In genomic region chr20:64285579-64286427, GRCh38 we compare ENCODE assay signal across 8 cellular contexts. TPM values are rescaled to one million over a fixed set of nuclear protein-coding genes. Genes with fewer than 3 reads are reported as not detected.
DNase-seq lines count a peak whose midpoint lies in the region; ATAC-seq, FAIRE-seq and TF ChIP-seq lines count a peak whose summit lies in the region.
"Not testable (repeated sequence)": the region's sequence is repeated elsewhere in the genome, so short reads cannot be mapped to it uniquely, and the experiment has no call there.

No MANE protein-coding gene starts in this region.

- not testable (repeated sequence) for H3K9me3 Mint-ChIP-seq in activated CD8-positive, alpha-beta memory T cell treated with anti-CD3 and anti-CD28 coated beads, Interleukin-2, amount 10 ng/mL, durations not matched to agents 7 days and 5 days (ENCODE audit: low read depth)

- not testable (repeated sequence) for H2BK12ac ChIP-seq in H1 (ENCODE audit: low read depth, low read length)

- not testable (repeated sequence) for H3K4me1 ChIP-seq in OCI-LY1 (ENCODE audit: insufficient read depth, low read length, severe bottlenecking); H1 (replicated peaks in 1 of 4; ENCODE audit: control insufficient read depth in 3 of 4, insufficient read depth in 4 of 4, low read length in 3 of 4)

- not testable (repeated sequence) for H3K27ac ChIP-seq in OCI-LY1 (ENCODE audit: low read depth, low read length, poor library complexity, severe bottlenecking); H1 (ENCODE audit: low read depth, low read length)

- not testable (repeated sequence) for TF ChIP-seq POLR2A in H1 (IDR thresholded peaks at IDR 0.05; ENCODE audit: control extremely low read depth in 1 of 2, low read depth in 2 of 2, low read length in 2 of 2)

- peaks cover 11% of the 10 kb centered on the region for H3K27me3 Mint-ChIP-seq in activated CD8-positive, alpha-beta memory T cell treated with anti-CD3 and anti-CD28 coated beads, Interleukin-2, amount 10 ng/mL, durations not matched to agents 7 days and 5 days

- not testable (repeated sequence) for H3K27ac Mint-ChIP-seq in activated CD8-positive, alpha-beta memory T cell treated with anti-CD3 and anti-CD28 coated beads, Interleukin-2, amount 10 ng/mL, durations not matched to agents 7 days and 5 days

- H3K18ac ChIP-seq in H1 (ENCODE audit: extremely low read depth, low read length): not testable (repeated sequence)

- DNase-seq in DMS153 treated with DMSO at 0.1 percent for 48 hours (lab: John Stamatoyannopoulos, UW; ENCODE audit: unreplicated experiment): peak; percentile 4
- peak; percentile 95 for DNase-seq in activated CD8-positive, alpha-beta memory T cell treated with anti-CD3 and anti-CD28 coated beads, Interleukin-2, amount 10 ng/mL, durations not matched to agents 7 days and 5 days
- peak; percentile 46 to 92 for DNase-seq in H1 (ENCODE audit: low read depth in 1 of 2, low spot score in 2 of 2)
- peak; percentile 56 for DNase-seq in myocyte (ENCODE audit: low read depth)
- DNase-seq in stimulated activated CD8-positive, alpha-beta memory T cell treated with anti-CD3 and anti-CD28 coated beads, Interleukin-4, amount 100 ng/mL, for 4 hours (ENCODE audit: low read depth in 2 of 2, low spot score in 1 of 2): peak; percentile 11 to 45

- H3K9me2 ChIP-seq in OCI-LY1 (ENCODE audit: low read depth, low read length): not testable (repeated sequence)

- not testable (repeated sequence) for H4K91ac ChIP-seq in H1 (replicated peaks; ENCODE audit: insufficient read length, low read length)

- not testable (repeated sequence) for H2BK5ac ChIP-seq in H1 (ENCODE audit: low read depth, low read length)

- not testable (repeated sequence) for H3K56ac ChIP-seq in H1 (replicated peaks; ENCODE audit: insufficient read length, low read depth, low read length)

- not testable (repeated sequence) for H3K27me3 ChIP-seq in OCI-LY1 (ENCODE audit: insufficient read depth, low read length); H1 (replicated peaks in 1 of 4; ENCODE audit: control insufficient read depth in 3 of 4, extremely low read depth in 1 of 4, insufficient read depth in 3 of 4, low read length in 3 of 4)

- not testable (repeated sequence) for H2BK15ac ChIP-seq in H1 (ENCODE audit: low read length)

- not testable (repeated sequence) for TF ChIP-seq EP300 in H1 (IDR thresholded peaks at IDR 0.05; ENCODE audit: borderline replicate concordance in 1 of 2, low read depth in 2 of 2, low read length in 2 of 2)

- H4K8ac ChIP-seq in H1 (ENCODE audit: extremely low read depth, insufficient read depth, low read length): not testable (repeated sequence)

- H2AFZ ChIP-seq in OCI-LY1 (ENCODE audit: low read length); H1 (ENCODE audit: low read length): not testable (repeated sequence)

- H3F3A ChIP-seq in OCI-LY1 (ENCODE audit: insufficient read depth, low read length): not testable (repeated sequence)

- FAIRE-seq in H1 (lab: Jason Lieb, UNC): not testable (repeated sequence)

- TF ChIP-seq RAD21 in H1 (IDR thresholded peaks at IDR 0.05 in 1 of 2, conservative IDR thresholded peaks at IDR 0.05 in 1 of 2; ENCODE audit: low read depth in 2 of 2, low read length in 2 of 2): peak; percentile 60 to 68

- POLR2A ChIA-PET in H1 (lab: Charles Lee; ENCODE audit: partially characterized antibody): not testable (repeated sequence)

- not testable (repeated sequence) for H3K36me3 ChIP-seq in OCI-LY1 (ENCODE audit: insufficient read depth, low read length); H1 (ENCODE audit: control insufficient read depth in 2 of 4, insufficient read depth in 4 of 4, low read length in 3 of 4)

- CTCF ChIA-PET in activated CD8-positive, alpha-beta memory T cell treated with anti-CD3 and anti-CD28 coated beads, Interleukin-2, amount 10 ng/mL, durations not matched to agents 7 days and 5 days (lab: Charles Lee): interaction anchor here (0.8 to 2.4 kb wide), 13 partner anchors 8 to 249 kb away, joined by 3 to 19 read pairs (median 5); partner anchors contain the start of genes C20orf204, LKAAEAR1, OPRL1 and PCMTD2
- CTCF ChIA-PET in H1 (lab: Charles Lee; ENCODE audit: partially characterized antibody): interaction anchor here (1.0 to 1.8 kb wide), 5 partner anchors 33 to 170 kb away, joined by 4 to 7 read pairs (median 5); no protein-coding TSS in a partner anchor

- ATAC-seq in GM21447 (IDR thresholded peaks at IDR 0.05; ENCODE audit: unreplicated experiment) (peak; percentile 86), HG03565 (IDR thresholded peaks at IDR 0.05; ENCODE audit: unreplicated experiment) (peak; percentile 79)
- ATAC-seq in activated CD8-positive, alpha-beta memory T cell treated with anti-CD3 and anti-CD28 coated beads, Interleukin-2, amount 10 ng/mL, durations not matched to agents 7 days and 5 days: peak; percentile 89

- H3K23ac ChIP-seq in H1 (ENCODE audit: insufficient read length): not testable (repeated sequence)

- not testable (repeated sequence) for H2BK120ac ChIP-seq in H1 (replicated peaks; ENCODE audit: low read depth, low read length)

- H3K9ac ChIP-seq in OCI-LY1 (ENCODE audit: low read length); H1 (replicated peaks in 1 of 4; ENCODE audit: extremely low read depth in 1 of 4, low read depth in 3 of 4, low read length in 3 of 4): not testable (repeated sequence)

- H3K79me2 ChIP-seq in OCI-LY1 (ENCODE audit: insufficient read depth, low read length); H1 (ENCODE audit: control insufficient read depth in 1 of 2, insufficient read depth in 2 of 2, low read length in 2 of 2): not testable (repeated sequence)

- not testable (repeated sequence) for H4K5ac ChIP-seq in H1 (ENCODE audit: insufficient read length, low read depth, low read length)

- H3K4me1 Mint-ChIP-seq in activated CD8-positive, alpha-beta memory T cell treated with anti-CD3 and anti-CD28 coated beads, Interleukin-2, amount 10 ng/mL, durations not matched to agents 7 days and 5 days: not testable (repeated sequence)

- 68% methylated on average over 20 of the region's 44 CpGs; no CpG with 5 or more reads in 1 of the 2 experiments for WGBS in H1 (ENCODE audit: extremely low coverage in 1 of 2, insufficient coverage in 1 of 2, insufficient read length in 1 of 2, insufficient replicate concordance in 2 of 2, low coverage in 1 of 2, low lambda C conversion rate in 2 of 2, missing lambda C conversion rate in 1 of 2), 2 experiments

- H3K79me1 ChIP-seq in H1 (ENCODE audit: low read depth, low read length): not testable (repeated sequence)

- H3K23me2 ChIP-seq in H1 (ENCODE audit: low read depth, low read length): peaks cover 10% of the 10 kb centered on the region; the same call in 1 of the 2 replicates

- H3K36me3 Mint-ChIP-seq in activated CD8-positive, alpha-beta memory T cell treated with anti-CD3 and anti-CD28 coated beads, Interleukin-2, amount 10 ng/mL, durations not matched to agents 7 days and 5 days: not testable (repeated sequence)

- not testable (repeated sequence) for H3K14ac ChIP-seq in H1 (ENCODE audit: insufficient read length)

- not testable (repeated sequence) for H3K4me2 ChIP-seq in OCI-LY1 (ENCODE audit: low read length); H1 (ENCODE audit: insufficient read depth in 1 of 2, low read depth in 2 of 2, low read length in 2 of 2)

- H3K4me3 Mint-ChIP-seq in activated CD8-positive, alpha-beta memory T cell treated with anti-CD3 and anti-CD28 coated beads, Interleukin-2, amount 10 ng/mL, durations not matched to agents 7 days and 5 days: not testable (repeated sequence)

- not testable (repeated sequence) for H3K9me3 ChIP-seq in OCI-LY1 (ENCODE audit: low read length)
- peaks cover 29 to 47% of the 10 kb centered on the region in 2 experiments for H3K9me3 ChIP-seq in H1 (ENCODE audit: insufficient read depth in 2 of 2, low read depth in 1 of 2, low read length in 1 of 2)

- not testable (repeated sequence) for H2AK5ac ChIP-seq in H1 (ENCODE audit: low read depth, low read length)

- H3K4ac ChIP-seq in H1 (replicated peaks; ENCODE audit: insufficient read length, low read depth, low read length): not testable (repeated sequence)

- H3K4me3 ChIP-seq in OCI-LY1 (ENCODE audit: low read depth, low read length, poor library complexity, severe bottlenecking); H1 (ENCODE audit: extremely low read depth in 1 of 4, insufficient read depth in 2 of 4, low read depth in 3 of 4, low read length in 4 of 4): not testable (repeated sequence)

- peak; percentile 86 for TF ChIP-seq CTCF in OCI-LY1 (IDR thresholded peaks at IDR 0.05; ENCODE audit: low read length)
- TF ChIP-seq CTCF in H1 (IDR thresholded peaks at IDR 0.05; ENCODE audit: control extremely low read depth in 1 of 3, insufficient read depth in 1 of 3, low read depth in 1 of 3, low read length in 3 of 3): peak; percentile 80 to 98 (median 92)

- H2BK20ac ChIP-seq in H1 (ENCODE audit: low read length): not testable (repeated sequence)

- H4K20me1 ChIP-seq in OCI-LY1 (ENCODE audit: insufficient read depth, low read length); H1 (replicated peaks in 1 of 2; ENCODE audit: control insufficient read depth in 1 of 2, insufficient read depth in 2 of 2, low read length in 2 of 2): not testable (repeated sequence)

TF ChIP-seq in H1, 55 proteins besides CTCF, POLR2A, EP300 and RAD21 (continues in another document):
- TF ChIP-seq JUND (IDR thresholded peaks at IDR 0.05; ENCODE audit: low read length) (0 out of 2 replicates have a peak, but pooled peaks have one; percentile 24), YY1 (IDR thresholded peaks at IDR 0.05; ENCODE audit: low read depth, low read length) (0 out of 2 replicates have a peak, but pooled peaks have one; percentile 31), POLR2AphosphoS5 (IDR thresholded peaks at IDR 0.05; ENCODE audit: low read depth, low read length) (peak; percentile 58)

RNA-seq across cellular contexts. Expression of gene PCMTD2, which starts 30.3 kb away (rescaled TPM):
- total RNA-seq in activated CD8-positive, alpha-beta memory T cell treated with anti-CD3 and anti-CD28 coated beads, Interleukin-2, amount 10 ng/mL, durations not matched to agents 7 days and 5 days: 10 to 100 TPM; 28.1 to 38.5 TPM
- total RNA-seq in H1 (2021; fragmentation: NEBNext Ultra II Directional; extraction: Animal tissue kit (Norgen Biotek cat#: 25700)): 55.1 and 57.8 TPM in 2 replicates
- polyA plus RNA-seq in H1 (2011; rRNA removed): 21.4 and 24.6 TPM in 2 replicates
- 44.6 TPM for polyA plus RNA-seq in H1 (2011; cell fraction: cytosol; rRNA removed)
- 23.3 TPM for polyA plus RNA-seq in H1 (2011; cell fraction: nucleus; rRNA removed)
- polyA plus RNA-seq in H1 (2012, experiment 1 of 2): 39.3 to 55.1 TPM (median 48.2 TPM) in 4 replicates
- polyA plus RNA-seq in H1 (2012, experiment 2 of 2): 3.9 TPM
- polyA plus RNA-seq in H1 (2013, experiment 1 of 2): 28.9 TPM
- 28.7 TPM for polyA plus RNA-seq in H1 (2013, experiment 2 of 2)
- 33.6 and 34.0 TPM in 2 replicates for polyA minus RNA-seq in H1 (2011; rRNA and poly(A)+ RNA removed)
- polyA minus RNA-seq in H1 (2011; cell fraction: cytosol; rRNA and poly(A)+ RNA removed): 25.6 TPM
- 23.9 TPM for polyA minus RNA-seq in H1 (2011; cell fraction: nucleus; rRNA and poly(A)+ RNA removed)
- 62.3 and 94.6 TPM in 2 replicates for total RNA-seq in myocyte
- 25.8 TPM for polyA plus RNA-seq in myocyte (2012)

Comparison
In these comparisons a context has a peak if more than half of its experiments do, and no peak if none do; other contexts are left out.
1. DNase-seq: peak in every context shown above with its lines; median percentile 95 in activated CD8-positive, alpha-beta memory T cell treated with anti-CD3 and anti-CD28 coated beads, Interleukin-2, amount 10 ng/mL, durations not matched to agents 7 days and 5 days; 69 in H1; 56 in myocyte; 28 in stimulated activated CD8-positive, alpha-beta memory T cell treated with anti-CD3 and anti-CD28 coated beads, Interleukin-4, amount 100 ng/mL, for 4 hours; 4 in DMS153 treated with DMSO at 0.1 percent for 48 hours.